Comparison of ENCODE assay signal across 1 cellular context in genomic region chr10:5477948-5478693, GRCh38.
TF ChIP-seq lines count a peak whose summit lies in the region.

No MANE protein-coding gene starts in this region.

TF ChIP-seq in HepG2, 621 proteins besides CTCF, POLR2A, EP300 and RAD21:
- no peak for TF ChIP-seq GLMP (CRISPR knock-in tag; IDR thresholded peaks at IDR 0.05; ENCODE audit: borderline replicate concordance)
- no peak for TF ChIP-seq ZBTB7A (CRISPR knock-in tag; IDR thresholded peaks at IDR 0.05)
- TF ChIP-seq ZSCAN5A (CRISPR knock-in tag; IDR thresholded peaks at IDR 0.05; ENCODE audit: borderline replicate concordance): no peak
- no peak for TF ChIP-seq SMARCE1 (IDR thresholded peaks at IDR 0.05; ENCODE audit: borderline replicate concordance)
- TF ChIP-seq DBP (CRISPR knock-in tag; IDR thresholded peaks at IDR 0.05; ENCODE audit: not compliant biosample characterization): no peak
- TF ChIP-seq PITX1 (CRISPR knock-in tag; IDR thresholded peaks at IDR 0.05): no peak
- TF ChIP-seq ZNF775 (CRISPR knock-in tag; IDR thresholded peaks at IDR 0.05; ENCODE audit: borderline replicate concordance): no peak
- TF ChIP-seq YEATS4 (CRISPR knock-in tag; IDR thresholded peaks at IDR 0.05; ENCODE audit: borderline replicate concordance): no peak
- TF ChIP-seq ZNF792 (CRISPR knock-in tag; IDR thresholded peaks at IDR 0.05): no peak
TF ChIP-seq in HepG2: peak in this region for 0.
